ENCODE assay signal across 21 cellular contexts in the genomic region with DNA sequence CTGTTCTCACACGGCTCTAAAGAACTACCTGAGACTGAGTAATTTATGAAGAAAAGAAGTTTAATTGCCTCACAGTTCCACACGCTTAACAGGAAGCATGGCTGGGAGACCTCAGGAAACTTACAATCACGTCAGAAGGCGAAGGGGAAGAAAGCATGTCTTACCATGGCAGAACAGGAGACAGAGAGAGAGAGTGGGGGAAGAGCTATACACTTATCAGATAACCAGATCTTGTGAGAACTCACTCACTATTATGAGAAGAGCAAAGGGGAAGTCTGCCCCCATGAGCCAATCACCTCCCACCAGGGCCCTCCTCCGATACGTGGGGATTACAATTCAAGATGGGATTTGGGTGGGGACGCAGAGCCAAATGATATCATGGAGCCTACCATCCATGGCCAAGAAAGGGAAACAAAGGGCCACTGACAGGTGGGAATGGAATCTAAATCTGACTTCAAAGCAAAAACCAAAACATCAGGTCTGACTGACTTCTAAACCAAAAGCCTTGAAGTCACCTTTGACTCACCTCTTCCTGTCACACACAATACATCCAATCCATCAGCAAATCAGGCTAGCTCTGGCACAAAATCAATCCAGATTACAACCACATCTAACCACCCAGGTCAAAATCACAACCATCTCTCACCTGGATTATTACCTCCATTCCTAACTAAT.
DNase-seq lines count a peak whose midpoint lies in the region; TF ChIP-seq lines count a peak whose summit lies in the region.
"Had no signal": no experiment of that assay in that cellular context is flagged by ENCODE, and none has a peak within 500 bp of the region (broad histone marks: within the 10 kb centered on the region; RNA-seq: fewer than 3 reads in every experiment).

No MANE protein-coding gene starts in this region.

- intact Hi-C loops in activated CD4-positive, alpha-beta memory T cell treated with anti-CD3 and anti-CD28 coated beads for 36 hours (cut with micrococcal nuclease): loop anchor here (10.0 kb wide), 1 partner anchor 208 kb away; no protein-coding TSS in a partner anchor
- intact Hi-C loops in activated naive CD4-positive, alpha-beta T cell treated with anti-CD3 and anti-CD28 coated beads for 36 hours (cut with micrococcal nuclease): loop anchor here (5.0 kb wide), 1 partner anchor 200 kb away; no protein-coding TSS in a partner anchor

- POLR2A ChIA-PET in activated CD4-positive, alpha-beta memory T cell treated with anti-CD3 and anti-CD28 coated beads for 36 hours (lab: Charles Lee): no interaction called here
- POLR2A ChIA-PET in activated CD4-positive, alpha-beta memory T cell treated with anti-CD3 and anti-CD28 coated beads, Interleukin-2, amount 10 ng/mL, durations not matched to agents 7 days and 5 days (lab: Charles Lee): no interaction called here

- CTCF ChIA-PET in activated CD4-positive, alpha-beta memory T cell treated with anti-CD3 and anti-CD28 coated beads for 36 hours (lab: Charles Lee): no interaction called here
- CTCF ChIA-PET in activated CD4-positive, alpha-beta memory T cell treated with anti-CD3 and anti-CD28 coated beads, Interleukin-2, amount 10 ng/mL, durations not matched to agents 7 days and 5 days (lab: Charles Lee): no interaction called here
- CTCF ChIA-PET in activated naive CD4-positive, alpha-beta T cell treated with anti-CD3 and anti-CD28 coated beads for 36 hours (lab: Charles Lee): no interaction called here

- no peaks in the 10 kb centered on the region for H3K9me3 Mint-ChIP-seq in activated CD4-positive, alpha-beta memory T cell treated with anti-CD3 and anti-CD28 coated beads for 36 hours
- no peaks in the 10 kb centered on the region for H3K9me3 Mint-ChIP-seq in activated CD4-positive, alpha-beta memory T cell treated with anti-CD3 and anti-CD28 coated beads, Interleukin-2, amount 10 ng/mL, durations not matched to agents 7 days and 5 days
- H3K9me3 Mint-ChIP-seq in activated naive CD4-positive, alpha-beta T cell treated with anti-CD3 and anti-CD28 coated beads for 36 hours: no peaks in the 10 kb centered on the region
- no peaks in the 10 kb centered on the region for H3K9me3 Mint-ChIP-seq in nephron progenitor cell

- TF ChIP-seq CTCF in nephron progenitor cell (IDR thresholded peaks at IDR 0.05): no peak

- DNase-seq in activated CD4-positive, alpha-beta memory T cell treated with anti-CD3 and anti-CD28 coated beads for 36 hours: peak; percentile 11
- no peak for DNase-seq in activated CD4-positive, alpha-beta memory T cell treated with anti-CD3 and anti-CD28 coated beads, Interleukin-2, amount 10 ng/mL, durations not matched to agents 7 days and 5 days
- peak; percentile 6 for DNase-seq in activated naive CD4-positive, alpha-beta T cell treated with anti-CD3 and anti-CD28 coated beads for 36 hours
- DNase-seq in activated naive CD4-positive, alpha-beta T cell treated with anti-CD3 and anti-CD28 coated beads, Interleukin-2, amount 50 U/mL, for 16 hours: no peak
- peak; percentile 20 for DNase-seq in Jurkat, Clone E6-1 (ENCODE audit: low read depth, low spot score)
- no peak for DNase-seq in nephron progenitor cell
- no peak for DNase-seq in LoVo (ENCODE audit: low spot score)
- no peak for DNase-seq in hippocampal formation (lab: John Stamatoyannopoulos, UW)
- DNase-seq: DMS153, DND-41, IMR-90, NCI-H1092, NCI-H1417 treated with DMSO at 0.1 percent for 48 hours, NCI-H1694 treated with DMSO at 0.1 percent for 48 hours, NCI-H2081, NCI-H2227 treated with DMSO at 0.1 percent for 48 hours, NCI-H526 treated with DMSO at 0.1 percent for 48 hours, PC-9, Right ventricle myocardium superior had no signal

- no peaks in the 10 kb centered on the region for H3K36me3 Mint-ChIP-seq in activated CD4-positive, alpha-beta memory T cell treated with anti-CD3 and anti-CD28 coated beads for 36 hours
- H3K36me3 Mint-ChIP-seq in activated CD4-positive, alpha-beta memory T cell treated with anti-CD3 and anti-CD28 coated beads, Interleukin-2, amount 10 ng/mL, durations not matched to agents 7 days and 5 days (ENCODE audit: low read depth): no peaks in the 10 kb centered on the region
- no peaks in the 10 kb centered on the region for H3K36me3 Mint-ChIP-seq in activated naive CD4-positive, alpha-beta T cell treated with anti-CD3 and anti-CD28 coated beads for 36 hours (ENCODE audit: low read depth)
- no peaks in the 10 kb centered on the region for H3K36me3 Mint-ChIP-seq in nephron progenitor cell (ENCODE audit: low read depth)
- H3K36me3 Mint-ChIP-seq: CD4-positive, CD25-positive, alpha-beta regulatory T cell had no signal

- no peak overlapping the region for H3K4me3 ChIP-seq in Jurkat, Clone E6-1 (ENCODE audit: low read length)
- H3K4me3 ChIP-seq: BLaER1, PC-9 had no signal

- peaks cover 2% of the 10 kb centered on the region for H3K27me3 Mint-ChIP-seq in activated CD4-positive, alpha-beta memory T cell treated with anti-CD3 and anti-CD28 coated beads for 36 hours
- no peaks in the 10 kb centered on the region for H3K27me3 Mint-ChIP-seq in activated CD4-positive, alpha-beta memory T cell treated with anti-CD3 and anti-CD28 coated beads, Interleukin-2, amount 10 ng/mL, durations not matched to agents 7 days and 5 days
- peaks cover 3% of the 10 kb centered on the region for H3K27me3 Mint-ChIP-seq in activated naive CD4-positive, alpha-beta T cell treated with anti-CD3 and anti-CD28 coated beads for 36 hours (ENCODE audit: low read depth)
- H3K27me3 Mint-ChIP-seq in nephron progenitor cell (ENCODE audit: low read depth, poor library complexity): peaks cover 13% of the 10 kb centered on the region
- H3K27me3 Mint-ChIP-seq: CD4-positive, CD25-positive, alpha-beta regulatory T cell had no signal

- H3K27ac Mint-ChIP-seq in activated CD4-positive, alpha-beta memory T cell treated with anti-CD3 and anti-CD28 coated beads for 36 hours: no peak overlapping the region
- no peak overlapping the region for H3K27ac Mint-ChIP-seq in activated CD4-positive, alpha-beta memory T cell treated with anti-CD3 and anti-CD28 coated beads, Interleukin-2, amount 10 ng/mL, durations not matched to agents 7 days and 5 days
- H3K27ac Mint-ChIP-seq in activated naive CD4-positive, alpha-beta T cell treated with anti-CD3 and anti-CD28 coated beads for 36 hours: no peak overlapping the region
- peak overlapping the region; percentile 68 for H3K27ac Mint-ChIP-seq in nephron progenitor cell

- H3K4me3 Mint-ChIP-seq in activated CD4-positive, alpha-beta memory T cell treated with anti-CD3 and anti-CD28 coated beads for 36 hours: no peak overlapping the region
- H3K4me3 Mint-ChIP-seq in activated CD4-positive, alpha-beta memory T cell treated with anti-CD3 and anti-CD28 coated beads, Interleukin-2, amount 10 ng/mL, durations not matched to agents 7 days and 5 days: no peak overlapping the region
- H3K4me3 Mint-ChIP-seq in activated naive CD4-positive, alpha-beta T cell treated with anti-CD3 and anti-CD28 coated beads for 36 hours: no peak overlapping the region
- H3K4me3 Mint-ChIP-seq in nephron progenitor cell: no peak overlapping the region
- H3K4me3 Mint-ChIP-seq: CD4-positive, CD25-positive, alpha-beta regulatory T cell had no signal

- H3K4me1 Mint-ChIP-seq in activated CD4-positive, alpha-beta memory T cell treated with anti-CD3 and anti-CD28 coated beads for 36 hours (ENCODE audit: low read depth): peaks cover 13% of the 10 kb centered on the region
- peaks cover 13% of the 10 kb centered on the region for H3K4me1 Mint-ChIP-seq in activated CD4-positive, alpha-beta memory T cell treated with anti-CD3 and anti-CD28 coated beads, Interleukin-2, amount 10 ng/mL, durations not matched to agents 7 days and 5 days
- peaks cover 17% of the 10 kb centered on the region for H3K4me1 Mint-ChIP-seq in activated naive CD4-positive, alpha-beta T cell treated with anti-CD3 and anti-CD28 coated beads for 36 hours (ENCODE audit: low read depth)
- H3K4me1 Mint-ChIP-seq in nephron progenitor cell: peaks cover 5% of the 10 kb centered on the region

Comparison
In these comparisons a context has a peak if more than half of its experiments do, and no peak if none do; other contexts are left out.
1. DNase-seq: peak in activated CD4-positive, alpha-beta memory T cell treated with anti-CD3 and anti-CD28 coated beads for 36 hours (single experiment), activated naive CD4-positive, alpha-beta T cell treated with anti-CD3 and anti-CD28 coated beads for 36 hours (single experiment) and Jurkat, Clone E6-1 (single experiment); none in activated CD4-positive, alpha-beta memory T cell treated with anti-CD3 and anti-CD28 coated beads, Interleukin-2, amount 10 ng/mL, durations not matched to agents 7 days and 5 days (single experiment), activated naive CD4-positive, alpha-beta T cell treated with anti-CD3 and anti-CD28 coated beads, Interleukin-2, amount 50 U/mL, for 16 hours (single experiment), nephron progenitor cell (single experiment), LoVo (single experiment) and hippocampal formation (0 of 2).